Comparison of ENCODE assay signal across 1 cellular context in genomic region chr16:13839577-13839976, GRCh38.
TF ChIP-seq lines count a peak whose summit lies in the region.

No MANE protein-coding gene starts in this region.

TF ChIP-seq in SK-N-SH treated with all-trans-retinoic acid at 6 μM for 48 hours, 23 proteins besides CTCF, POLR2A, EP300 and RAD21 (continued from another document):
- no peak for TF ChIP-seq TCF4 (CRISPR knock-in tag; IDR thresholded peaks at IDR 0.05; ENCODE audit: borderline replicate concordance)
